In the genomic region with DNA sequence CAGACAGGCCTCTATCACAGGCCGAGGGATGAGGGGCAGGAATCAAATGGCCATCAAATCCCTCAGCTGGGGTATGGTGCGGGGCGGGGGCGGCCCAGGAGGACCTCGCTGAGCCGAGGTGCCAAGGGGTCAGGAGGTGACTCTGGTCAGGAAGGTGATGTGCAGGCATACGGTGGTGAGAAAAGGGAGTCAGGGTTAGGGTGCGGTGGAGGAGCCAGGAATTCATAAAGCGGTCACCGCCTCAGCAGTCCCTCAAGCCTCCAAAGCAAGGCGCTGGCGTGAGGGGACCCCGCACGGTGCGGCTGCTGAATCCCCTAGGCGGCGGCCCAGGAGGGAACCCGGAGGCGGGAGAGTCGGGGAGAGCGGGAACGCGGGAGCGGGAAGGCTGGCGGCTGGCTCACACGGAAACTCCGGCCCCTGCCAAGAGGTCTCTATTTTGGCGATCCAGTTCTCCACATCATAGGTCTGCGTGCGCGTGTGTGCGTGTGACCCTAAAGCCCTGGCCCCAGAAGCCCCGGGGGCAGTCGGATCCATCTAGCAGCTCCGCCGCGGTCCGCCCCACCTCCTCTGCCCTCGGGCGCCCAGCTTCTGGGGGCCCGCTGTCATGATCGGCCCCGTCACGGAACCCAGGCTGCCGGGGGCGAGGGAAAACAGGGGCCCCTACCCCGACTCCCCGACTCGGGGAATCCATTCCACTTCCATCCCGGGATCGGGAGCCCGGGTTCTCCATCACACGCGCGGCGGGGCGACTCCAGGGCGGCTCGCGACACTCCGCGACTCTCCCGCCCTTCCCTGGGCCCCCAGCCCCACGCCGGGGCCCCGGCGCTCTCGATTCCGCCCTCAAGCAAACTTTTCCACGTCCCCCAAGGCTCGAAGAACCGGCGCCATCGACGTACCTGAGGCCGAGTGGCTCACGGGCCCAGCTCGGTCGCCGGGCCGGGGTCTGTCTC, we compare ENCODE assay signal across 8 cellular contexts. TPM values are rescaled to one million over a fixed set of nuclear protein-coding genes. Genes with fewer than 3 reads are reported as not detected.
A peak's percentile ranks its signal among the peaks of the same experiment; 100 is the strongest.
DNase-seq lines count a peak whose midpoint lies in the region; ATAC-seq and TF ChIP-seq lines count a peak whose summit lies in the region.

No MANE protein-coding gene starts in this region.

- H3K4me1 ChIP-seq in BLaER1: peaks cover 57% of the 10 kb centered on the region
- peaks cover 61% of the 10 kb centered on the region for H3K4me1 ChIP-seq in Panc1 (ENCODE audit: control insufficient read depth, insufficient read depth, low read length)
- no peaks in the 10 kb centered on the region for H3K4me1 ChIP-seq in endodermal cell (ENCODE audit: control insufficient read depth, insufficient read depth, low read length)

- H4K20me1 ChIP-seq in BLaER1: peaks cover 51% of the 10 kb centered on the region

- 0 out of 2 replicates have a peak, but pooled peaks cover 6% of the 10 kb centered on the region for H3K9me3 ChIP-seq in BLaER1
- no peaks in the 10 kb centered on the region for H3K9me3 ChIP-seq in Panc1 (ENCODE audit: control insufficient read depth, insufficient read depth, low read depth, low read length)
- no peaks in the 10 kb centered on the region for H3K9me3 ChIP-seq in endodermal cell (ENCODE audit: control insufficient read depth, low read length)

- ATAC-seq in GM21619 (IDR thresholded peaks at IDR 0.05; ENCODE audit: unreplicated experiment) (peak; percentile 2), Panc1 (peak; percentile 1), HG02870 (IDR thresholded peaks at IDR 0.05; ENCODE audit: unreplicated experiment) (no peak)

- no TSS peak for BruUV-seq in Panc1 (replicated peaks; lab: Mats Ljungman, UMichigan)

- CTCF ChIA-PET in Panc1 (lab: Charles Lee): interaction anchor here (1.3 kb wide), 1 partner anchor 30 kb away, joined by 4 read pairs; no protein-coding TSS in a partner anchor

- peaks cover 71% of the 10 kb centered on the region for H3K27me3 Mint-ChIP-seq in endodermal cell (ENCODE audit: insufficient read depth)
- H3K27me3 Mint-ChIP-seq in nephron (ENCODE audit: low read depth): peaks cover 42% of the 10 kb centered on the region

- no peak for DNase-seq in Panc1 (ENCODE audit: low read depth, low spot score)
- DNase-seq in endodermal cell: peak; percentile 62
- DNase-seq in NCI-H187 treated with DMSO at 0.1 percent for 48 hours (lab: John Stamatoyannopoulos, UW): no peak
- DNase-seq in NCI-H1694 treated with DMSO at 0.1 percent for 48 hours (lab: John Stamatoyannopoulos, UW): no peak

- peak overlapping the region; percentile 81 for H3K4me2 ChIP-seq in BLaER1

- TF ChIP-seq CTCF in Panc1 (IDR thresholded peaks at IDR 0.05): no peak
- no peak for TF ChIP-seq CTCF in endodermal cell (conservative IDR thresholded peaks at IDR 0.05)
- no peak for TF ChIP-seq CTCF in nephron (IDR thresholded peaks at IDR 0.05; ENCODE audit: unreplicated experiment in 3 of 3)

- in situ Hi-C loops in Panc1 (cut with HindIII; ENCODE audit: low pct_unique_long_range_greater_than_20kb, low sequenced_read_pairs): no loop called here

- peak overlapping the region; percentile 86 for H3K9ac ChIP-seq in BLaER1
- H3K9ac ChIP-seq in endodermal cell (ENCODE audit: extremely low read depth, low read length, poor library complexity, severe bottlenecking): no peak overlapping the region

- H3K27ac ChIP-seq in BLaER1 (peak overlapping the region; percentile 85), Panc1 (ENCODE audit: low read length) (peak overlapping the region; percentile 90), endodermal cell (ENCODE audit: low read depth, low read length) (no peak overlapping the region)

- intact Hi-C loops in Panc1 (cut with micrococcal nuclease; ENCODE audit: unreplicated experiment): no loop called here

- H3K4me3 Mint-ChIP-seq in endodermal cell (peak overlapping the region; percentile 51), nephron (peak overlapping the region; percentile 84 to 85 (median 85))

- H3K4me3 ChIP-seq in BLaER1: peak overlapping the region; percentile 74
- peak overlapping the region; percentile 67 to 77 for H3K4me3 ChIP-seq in Panc1 (ENCODE audit: low read depth in 2 of 2, low read length in 2 of 2)
- H3K4me3 ChIP-seq in endodermal cell (ENCODE audit: low read length): no peak overlapping the region

- peaks cover 7% of the 10 kb centered on the region for H3K4me1 Mint-ChIP-seq in endodermal cell
- peaks cover 23% of the 10 kb centered on the region for H3K4me1 Mint-ChIP-seq in nephron

- H3K36me3 ChIP-seq in BLaER1 (no peaks in the 10 kb centered on the region), Panc1 (ENCODE audit: control insufficient read depth, insufficient read depth, low read length) (no peaks in the 10 kb centered on the region), endodermal cell (ENCODE audit: control insufficient read depth, insufficient read depth, low read length) (no peaks in the 10 kb centered on the region)

- no peaks in the 10 kb centered on the region for H3K36me3 Mint-ChIP-seq in endodermal cell (ENCODE audit: low read depth)
- H3K36me3 Mint-ChIP-seq in nephron (ENCODE audit: low read depth): no peaks in the 10 kb centered on the region

- 17 to 40% methylated on average over 6 to 78 of the region's 81 CpGs for WGBS in endodermal cell (ENCODE audit: insufficient coverage in 1 of 2, insufficient read length in 1 of 2), 2 experiments

- H3K27ac Mint-ChIP-seq in endodermal cell: no peak overlapping the region
- H3K27ac Mint-ChIP-seq in nephron: peak overlapping the region; percentile 51 to 84 (median 58)

- H3K27me3 ChIP-seq in BLaER1 (peaks cover 37% of the 10 kb centered on the region), Panc1 (ENCODE audit: control insufficient read depth, insufficient read depth, low read length) (no peaks in the 10 kb centered on the region), endodermal cell (ENCODE audit: control insufficient read depth, insufficient read depth, low read length, poor library complexity, severe bottlenecking) (peaks cover 30% of the 10 kb centered on the region)

- H3K9me3 Mint-ChIP-seq in endodermal cell (peaks cover 43% of the 10 kb centered on the region), nephron (peaks cover 7% of the 10 kb centered on the region)

- POLR2A ChIA-PET in Panc1 (lab: Charles Lee): interaction anchor here (0.9 kb wide), 1 partner anchor 10 kb away, joined by 8 read pairs; no protein-coding TSS in a partner anchor

RNA-seq across cellular contexts. Expression of gene ELF4, which starts 0.6 kb away (rescaled TPM):
- 48.0 TPM for total RNA-seq in Panc1 (2021; ENCODE audit: unreplicated experiment)
- polyA plus RNA-seq in Panc1 (2012; ENCODE audit: insufficient read length): 28.7 TPM
- 1 to 10 TPM; 2.8 to 3.8 TPM for total RNA-seq in endodermal cell
- polyA plus RNA-seq in endodermal cell (2013, experiment 1 of 2): 1.9 TPM
- polyA plus RNA-seq in endodermal cell (2013, experiment 2 of 2): 1.9 TPM

RNA-seq across cellular contexts. Expression of gene AIFM1, which starts 55.9 kb away (rescaled TPM):
- total RNA-seq in Panc1 (2021; ENCODE audit: unreplicated experiment) (96.6 TPM), endodermal cell (10 to 100 TPM; 53.7 to 58.7 TPM)
- polyA plus RNA-seq in Panc1 (2012; ENCODE audit: insufficient read length): 95.4 TPM
- 27.9 TPM for polyA plus RNA-seq in endodermal cell (2013, experiment 1 of 2)
- 30.2 TPM for polyA plus RNA-seq in endodermal cell (2013, experiment 2 of 2)

Comparison
In these comparisons a context has a peak if more than half of its experiments do, and no peak if none do; other contexts are left out.
1. RNA of gene ELF4, which starts 0.6 kb away (total RNA-seq): 48.0 TPM in Panc1 (single experiment); 2.8 to 3.8 TPM in endodermal cell; every median in the first group is over 10 times any median in the second.